Comparison of ENCODE assay signal across 26 cellular contexts in the genomic region with DNA sequence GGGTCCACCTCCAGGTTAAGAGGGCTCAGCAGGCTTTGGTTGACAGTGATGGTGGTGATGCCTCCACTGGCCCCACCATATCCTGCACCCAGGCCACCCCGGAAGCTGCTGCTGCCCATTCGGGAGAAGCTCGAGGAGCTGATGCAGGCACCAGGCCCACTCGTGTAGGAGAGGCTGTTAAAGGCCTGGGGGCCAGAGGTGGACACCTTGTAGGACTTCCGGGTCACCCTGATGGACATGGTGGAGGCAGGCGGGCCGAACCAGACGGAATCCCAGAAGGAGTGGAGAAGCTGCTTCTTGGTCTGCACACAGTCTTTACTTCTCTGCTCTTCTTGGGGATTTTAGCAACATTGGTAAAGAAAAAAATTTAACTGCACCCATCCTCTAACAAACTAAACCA.
"Had no signal": no experiment of that assay in that cellular context is flagged by ENCODE, and none has a peak within 500 bp of the region (broad histone marks: within the 10 kb centered on the region; RNA-seq: fewer than 3 reads in every experiment).

No MANE protein-coding gene starts in this region.

- DNase-seq: stimulated activated CD4-positive, alpha-beta T cell treated with anti-CD3 and anti-CD28 coated beads, Interleukin-2, amount 100 ng/mL, for 48 hours; stimulated activated CD4-positive, alpha-beta T cell treated with anti-CD3 and anti-CD28 coated beads, Interleukin-4, amount 100 ng/mL, for 1 hour; stimulated activated CD4-positive, alpha-beta T cell treated with anti-CD3 and anti-CD28 coated beads, Interleukin-4, amount 100 ng/mL, for 24 hours; stimulated activated CD4-positive, alpha-beta T cell treated with anti-CD3 and anti-CD28 coated beads, Interleukin-4, amount 100 ng/mL, for 4 hours; stimulated activated CD8-positive, alpha-beta memory T cell treated with anti-CD3 and anti-CD28 coated beads, Interleukin-4, amount 100 ng/mL, for 48 hours; stimulated activated naive B cell treated with anti-CD40 and anti-IgM and Interleukin-4, amounts not matched to agents 10 μg/mL and 1 μg/mL and 100 μg/mL, for 72 hours; stimulated activated naive CD4-positive, alpha-beta T cell; stimulated activated naive CD4-positive, alpha-beta T cell treated with Interleukin-2 at 50 U/mL for 16 hours; stimulated activated naive CD8-positive, alpha-beta T cell treated with anti-CD3 and anti-CD28 coated beads, Interleukin-15, amount 100 ng/mL, for 72 hours; stimulated activated naive CD8-positive, alpha-beta T cell treated with anti-CD3 and anti-CD28 coated beads, Interleukin-15, Interleukin-2, amounts not matched to agents 100 U/mL and 50 U/mL, for 24 hours; stomach; substantia nigra; testis; thyroid gland; tibial artery; transverse colon; trophoblast cell; upper lobe of right lung; uterus had no signal

- H3K27me3 ChIP-seq: stomach, suprapubic skin, testis, thyroid gland, tibial artery, tibial nerve, transverse colon, upper lobe of left lung, upper lobe of right lung, uterus, vagina had no signal

- ATAC-seq: stimulated activated effector memory CD8-positive, alpha-beta T cell treated with anti-CD3 and anti-CD28 coated beads, Interleukin-12 subunit alpha, Interleukin-12 subunit beta, amount 100 ng/mL, for 72 hours; stimulated activated memory B cell treated with anti-CD40 and anti-IgM and Interleukin-4, amounts not matched to agents 10 μg/mL and 1 μg/mL and 100 μg/mL, for 72 hours; stimulated activated naive B cell treated with anti-CD40 and anti-IgM and Interleukin-4, amounts not matched to agents 10 μg/mL and 1 μg/mL and 100 μg/mL, for 72 hours; stimulated activated naive CD8-positive, alpha-beta T cell treated with anti-CD3 and anti-CD28 coated beads, Interleukin-15, amount 100 ng/mL, for 72 hours; stimulated activated naive CD8-positive, alpha-beta T cell treated with anti-CD3 and anti-CD28 coated beads, Interleukin-15, Interleukin-2, amounts not matched to agents 100 U/mL and 50 U/mL, for 24 hours; upper lobe of right lung had no signal

- H3K27ac ChIP-seq: stomach, suprapubic skin, testis, thoracic aorta, thyroid gland, tibial artery, tibial nerve, transverse colon, upper lobe of left lung, upper lobe of right lung, uterus, vagina had no signal

- H3K4me1 ChIP-seq: stomach, suprapubic skin, testis, thyroid gland, tibial artery, tibial nerve, transverse colon, upper lobe of left lung, upper lobe of right lung, uterus, vagina had no signal

- H3K9me3 ChIP-seq: stomach, suprapubic skin, testis, thoracic aorta, thyroid gland, tibial artery, tibial nerve, transverse colon, upper lobe of left lung, upper lobe of right lung, uterus, vagina had no signal

- H3K36me3 ChIP-seq: transverse colon, uterus had no signal

- H3K4me3 ChIP-seq: stomach, suprapubic skin, testis, thoracic aorta, thyroid gland, tibial artery, tibial nerve, transverse colon, upper lobe of left lung, upper lobe of right lung, uterus, vagina had no signal
